Comparison of ENCODE assay signal across 9 cellular contexts in genomic region chr21:44456207-44456914, GRCh38. TPM values are rescaled to one million over a fixed set of nuclear protein-coding genes. Genes with fewer than 3 reads are reported as not detected.
DNase-seq lines count a peak whose midpoint lies in the region; ATAC-seq lines count a peak whose summit lies in the region.
"Had no signal": no experiment of that assay in that cellular context is flagged by ENCODE, and none has a peak within 500 bp of the region (broad histone marks: within the 10 kb centered on the region; RNA-seq: fewer than 3 reads in every experiment).

No MANE protein-coding gene starts in this region.

- H3K4me1 ChIP-seq in iPS-20b (ENCODE audit: insufficient read depth, low read length): no peaks in the 10 kb centered on the region

- peak overlapping the region; percentile 49 for H3K4me3 ChIP-seq in H7 (ENCODE audit: insufficient read depth, low read depth, low read length)
- peak overlapping the region; percentile 66; the same call in 1 of the 2 replicates for H3K4me3 ChIP-seq in iPS-20b (ENCODE audit: low read length)
- H3K4me3 ChIP-seq in skin epidermis: peak overlapping the region; percentile 56 to 89 (median 84)

- no peaks in the 10 kb centered on the region for H3K36me3 ChIP-seq in H7 (replicated peaks; ENCODE audit: control insufficient read depth, insufficient read depth, low read length)
- no peaks in the 10 kb centered on the region for H3K36me3 ChIP-seq in iPS-20b (ENCODE audit: insufficient read depth, low read depth, low read length)

- H3K9me3 ChIP-seq in iPS-20b (ENCODE audit: insufficient read depth, low read depth, low read length): no peaks in the 10 kb centered on the region

- H3K27me3 ChIP-seq in H7 (ENCODE audit: control insufficient read depth, insufficient read depth, low read length): peaks cover 2% of the 10 kb centered on the region; the same call in 1 of the 2 replicates
- peaks cover 15% of the 10 kb centered on the region for H3K27me3 ChIP-seq in iPS-20b (ENCODE audit: insufficient read depth, low read length)

- no peak overlapping the region for H3K9ac ChIP-seq in iPS-20b (ENCODE audit: low read depth, low read length)

- peak overlapping the region; percentile 75 for H3K4me3 Mint-ChIP-seq in activated T-helper 2 cell treated with anti-CD3 and anti-CD28 coated beads, Interferon-gamma antibody, Interleukin-2, Interleukin-4, amounts not matched to agents 10 μg/mL and 5 μg/mL and 100 μg/mL, durations not matched to agents 14 hours and 24 hours and 36 hours (ENCODE audit: low read depth)

- no peak overlapping the region for H3K27ac ChIP-seq in iPS-20b (ENCODE audit: low read length)
- peak overlapping the region in 8 of 21 experiments; percentile 17 to 77 (median 57) for H3K27ac ChIP-seq in skin epidermis

- peaks cover 30% of the 10 kb centered on the region for H3K9me3 Mint-ChIP-seq in activated T-helper 2 cell treated with anti-CD3 and anti-CD28 coated beads, Interferon-gamma antibody, Interleukin-2, Interleukin-4, amounts not matched to agents 10 μg/mL and 5 μg/mL and 100 μg/mL, durations not matched to agents 14 hours and 24 hours and 36 hours

- intact Hi-C loops in activated T-helper 2 cell treated with anti-CD3 and anti-CD28 coated beads, Interferon-gamma antibody, Interleukin-2, Interleukin-4, amounts not matched to agents 10 μg/mL and 5 μg/mL and 100 μg/mL, durations not matched to agents 14 hours and 24 hours and 36 hours (cut with micrococcal nuclease): no loop called here

- H3K27ac Mint-ChIP-seq in activated T-helper 2 cell treated with anti-CD3 and anti-CD28 coated beads, Interferon-gamma antibody, Interleukin-2, Interleukin-4, amounts not matched to agents 10 μg/mL and 5 μg/mL and 100 μg/mL, durations not matched to agents 14 hours and 24 hours and 36 hours: no peak overlapping the region

- peak; percentile 72 for DNase-seq in H7
- no peak for DNase-seq in activated T-helper 2 cell treated with anti-CD3 and anti-CD28 coated beads, Interferon-gamma antibody, Interleukin-2, Interleukin-4, amounts not matched to agents 10 μg/mL and 5 μg/mL and 100 μg/mL, durations not matched to agents 14 hours and 24 hours and 36 hours (ENCODE audit: low spot score)
- DNase-seq in anterior cingulate cortex (lab: John Stamatoyannopoulos, UW): no peak
- DNase-seq in NCI-H446 (lab: John Stamatoyannopoulos, UW): no peak

- peaks cover 11% of the 10 kb centered on the region for H3K27me3 Mint-ChIP-seq in activated T-helper 2 cell treated with anti-CD3 and anti-CD28 coated beads, Interferon-gamma antibody, Interleukin-2, Interleukin-4, amounts not matched to agents 10 μg/mL and 5 μg/mL and 100 μg/mL, durations not matched to agents 14 hours and 24 hours and 36 hours (ENCODE audit: low read depth)
- H3K27me3 Mint-ChIP-seq: IgD-negative memory B cell had no signal

- no peak for ATAC-seq in GM18511 (IDR thresholded peaks at IDR 0.05; ENCODE audit: unreplicated experiment)
- no peak for ATAC-seq in HG03097 (IDR thresholded peaks at IDR 0.05; ENCODE audit: low FRiP score, unreplicated experiment)

- peaks cover 3% of the 10 kb centered on the region for H3K4me1 Mint-ChIP-seq in activated T-helper 2 cell treated with anti-CD3 and anti-CD28 coated beads, Interferon-gamma antibody, Interleukin-2, Interleukin-4, amounts not matched to agents 10 μg/mL and 5 μg/mL and 100 μg/mL, durations not matched to agents 14 hours and 24 hours and 36 hours (ENCODE audit: low read depth)

- no peaks in the 10 kb centered on the region for H3K36me3 Mint-ChIP-seq in activated T-helper 2 cell treated with anti-CD3 and anti-CD28 coated beads, Interferon-gamma antibody, Interleukin-2, Interleukin-4, amounts not matched to agents 10 μg/mL and 5 μg/mL and 100 μg/mL, durations not matched to agents 14 hours and 24 hours and 36 hours (ENCODE audit: low read depth)
- H3K36me3 Mint-ChIP-seq: IgD-negative memory B cell had no signal

RNA-seq across cellular contexts. Expression of gene LRRC3, which starts 1.1 kb away (rescaled TPM):
- 3.8 and 4.6 TPM in 2 replicates for total RNA-seq in H7 (2014; rRNA removed; shearing (Covaris generic))
- total RNA-seq in activated T-helper 2 cell treated with anti-CD3 and anti-CD28 coated beads, Interferon-gamma antibody, Interleukin-2, Interleukin-4, amounts not matched to agents 10 μg/mL and 5 μg/mL and 100 μg/mL, durations not matched to agents 14 hours and 24 hours and 36 hours: 2.2 and 2.3 TPM in 2 replicates
